Comparison of ENCODE assay signal across 19 cellular contexts in the genomic region with DNA sequence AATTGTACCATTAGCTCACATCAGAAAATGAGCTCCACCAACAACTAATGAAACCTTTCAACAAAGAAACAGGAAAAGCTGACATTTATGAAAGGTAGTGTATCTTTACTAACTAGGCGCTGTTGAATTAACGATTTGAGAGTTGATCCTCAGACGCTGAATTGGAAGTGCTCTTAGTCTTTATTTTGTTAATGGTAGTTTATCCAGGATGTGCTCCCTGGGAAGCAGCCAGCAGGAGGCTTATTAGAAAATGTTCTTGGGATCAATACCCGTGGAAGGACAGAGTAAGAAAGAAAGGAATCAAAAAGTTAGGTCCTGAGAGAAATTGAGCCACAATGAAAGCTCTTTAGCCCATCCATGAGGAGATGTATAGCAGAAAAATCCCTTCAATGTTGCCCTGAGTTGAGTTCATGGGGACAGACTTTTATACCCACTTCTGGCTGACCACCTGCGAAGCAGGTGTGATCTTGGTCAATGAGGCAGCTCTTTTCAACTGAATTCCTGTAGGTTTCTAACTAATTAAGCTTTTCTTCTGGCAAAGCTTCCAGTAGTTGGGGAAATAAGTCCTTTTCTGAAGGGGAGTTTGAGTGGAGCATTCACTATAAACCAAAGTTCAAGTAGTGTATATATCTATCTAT.
A peak's percentile ranks its signal among the peaks of the same experiment; 100 is the strongest.
DNase-seq lines count a peak whose midpoint lies in the region; ATAC-seq and TF ChIP-seq lines count a peak whose summit lies in the region.
"Had no signal": no experiment of that assay in that cellular context is flagged by ENCODE, and none has a peak within 500 bp of the region (broad histone marks: within the 10 kb centered on the region; RNA-seq: fewer than 3 reads in every experiment).

No MANE protein-coding gene starts in this region.

- H3K27ac Mint-ChIP-seq in GM23338 = no peak overlapping the region
- H3K27ac Mint-ChIP-seq: CD4-positive, CD25-positive, alpha-beta regulatory T cell had no signal

- no peaks in the 10 kb centered on the region for H4K20me1 ChIP-seq in GM23338 (replicated peaks; ENCODE audit: insufficient read depth)

- H3K27ac ChIP-seq in GM23338 (ENCODE audit: low read depth) = no peak overlapping the region
- H3K27ac ChIP-seq: GM23248, PC-9, RWPE1, SJCRH30 had no signal

- H3K79me2 ChIP-seq in GM23338 (replicated peaks; ENCODE audit: insufficient read depth) = no peaks in the 10 kb centered on the region

- H3K36me3 ChIP-seq in GM23338 (ENCODE audit: insufficient read depth) = no peaks in the 10 kb centered on the region
- H3K36me3 ChIP-seq: BE2C, SJCRH30 had no signal

- peak overlapping the region; percentile 44 for H3K4me2 ChIP-seq in GM23338
- H3K4me2 ChIP-seq: PC-9 had no signal

- H3K27me3 ChIP-seq in GM23338 (ENCODE audit: insufficient read depth) = no peaks in the 10 kb centered on the region
- H3K27me3 ChIP-seq: BE2C, SJCRH30 had no signal

- ATAC-seq in GM23338 = peak; percentile 91
- no peak for ATAC-seq in esophagus mucosa
- no peak for ATAC-seq in GM18511 (IDR thresholded peaks at IDR 0.05; ENCODE audit: unreplicated experiment)
- no peak for ATAC-seq in GM21515 (IDR thresholded peaks at IDR 0.05; ENCODE audit: unreplicated experiment)

- peak overlapping the region; percentile 18; the same call in 2 of the 3 replicates for H3K4me3 Mint-ChIP-seq in GM23338
- H3K4me3 Mint-ChIP-seq: CD4-positive, CD25-positive, alpha-beta regulatory T cell had no signal

- DNase-seq in NCI-H1105 treated with DMSO at 0.1 percent for 48 hours (lab: John Stamatoyannopoulos, UW) (peak; percentile 20), NCI-H1105 (lab: John Stamatoyannopoulos, UW) (no peak), GM23338 (ENCODE audit: low spot score) (peak; percentile 37), NCI-H748 treated with DMSO at 0.1 percent for 48 hours (lab: John Stamatoyannopoulos, UW) (peak; percentile 39), iPS-NIHi7 (ENCODE audit: extremely low spot score) (peak; percentile 13)
- DNase-seq: BE2C; CD4-positive, CD25-positive, alpha-beta regulatory T cell; COR-L47; GM23248; KG1; MV-4-11; NCI-H1417 treated with DMSO at 0.1 percent for 48 hours; NCI-H2029; PC-9; SJCRH30 had no signal

- H2AFZ ChIP-seq in GM23338 = no peak overlapping the region
- H2AFZ ChIP-seq: GM23248, PC-9 had no signal

- TF ChIP-seq CTCF in GM23338 (conservative IDR thresholded peaks at IDR 0.05; ENCODE audit: low read depth in 2 of 2) = no peak

- peaks cover 2% of the 10 kb centered on the region for H3K27me3 Mint-ChIP-seq in GM23338 (ENCODE audit: insufficient read depth, low read depth, poor library complexity)
- H3K27me3 Mint-ChIP-seq: CD4-positive, CD25-positive, alpha-beta regulatory T cell had no signal

- H3K9me2 ChIP-seq in GM23338 (ENCODE audit: insufficient read depth) = no peaks in the 10 kb centered on the region

- H3K4me1 ChIP-seq in GM23338 (ENCODE audit: insufficient read depth) = peaks cover 16% of the 10 kb centered on the region
- H3K4me1 ChIP-seq: SJCRH30 had no signal

- H3K4me3 ChIP-seq in GM23338 = peak overlapping the region; percentile 15; the same call in 1 of the 2 replicates
- H3K4me3 ChIP-seq: GM23248, PC-9, SJCRH30 had no signal

- no peaks in the 10 kb centered on the region for H3K9me3 Mint-ChIP-seq in GM23338

- H3F3A ChIP-seq in GM23338 (replicated peaks; ENCODE audit: low read depth) = no peaks in the 10 kb centered on the region

- no peaks in the 10 kb centered on the region for H3K36me3 Mint-ChIP-seq in GM23338 (ENCODE audit: low read depth)
- H3K36me3 Mint-ChIP-seq: CD4-positive, CD25-positive, alpha-beta regulatory T cell had no signal

- H3K4me1 Mint-ChIP-seq in GM23338 = peaks cover 22% of the 10 kb centered on the region
- H3K4me1 Mint-ChIP-seq: CD4-positive, CD25-positive, alpha-beta regulatory T cell had no signal

TF ChIP-seq in GM23338, 12 proteins besides CTCF, POLR2A, EP300 and RAD21:
- TF ChIP-seq POLR2AphosphoS5 (IDR thresholded peaks at IDR 0.05; ENCODE audit: low read depth) = no peak
- no peak for TF ChIP-seq STAT1 (IDR thresholded peaks at IDR 0.05; ENCODE audit: unreplicated experiment)
- TF ChIP-seq, protein P1, sequence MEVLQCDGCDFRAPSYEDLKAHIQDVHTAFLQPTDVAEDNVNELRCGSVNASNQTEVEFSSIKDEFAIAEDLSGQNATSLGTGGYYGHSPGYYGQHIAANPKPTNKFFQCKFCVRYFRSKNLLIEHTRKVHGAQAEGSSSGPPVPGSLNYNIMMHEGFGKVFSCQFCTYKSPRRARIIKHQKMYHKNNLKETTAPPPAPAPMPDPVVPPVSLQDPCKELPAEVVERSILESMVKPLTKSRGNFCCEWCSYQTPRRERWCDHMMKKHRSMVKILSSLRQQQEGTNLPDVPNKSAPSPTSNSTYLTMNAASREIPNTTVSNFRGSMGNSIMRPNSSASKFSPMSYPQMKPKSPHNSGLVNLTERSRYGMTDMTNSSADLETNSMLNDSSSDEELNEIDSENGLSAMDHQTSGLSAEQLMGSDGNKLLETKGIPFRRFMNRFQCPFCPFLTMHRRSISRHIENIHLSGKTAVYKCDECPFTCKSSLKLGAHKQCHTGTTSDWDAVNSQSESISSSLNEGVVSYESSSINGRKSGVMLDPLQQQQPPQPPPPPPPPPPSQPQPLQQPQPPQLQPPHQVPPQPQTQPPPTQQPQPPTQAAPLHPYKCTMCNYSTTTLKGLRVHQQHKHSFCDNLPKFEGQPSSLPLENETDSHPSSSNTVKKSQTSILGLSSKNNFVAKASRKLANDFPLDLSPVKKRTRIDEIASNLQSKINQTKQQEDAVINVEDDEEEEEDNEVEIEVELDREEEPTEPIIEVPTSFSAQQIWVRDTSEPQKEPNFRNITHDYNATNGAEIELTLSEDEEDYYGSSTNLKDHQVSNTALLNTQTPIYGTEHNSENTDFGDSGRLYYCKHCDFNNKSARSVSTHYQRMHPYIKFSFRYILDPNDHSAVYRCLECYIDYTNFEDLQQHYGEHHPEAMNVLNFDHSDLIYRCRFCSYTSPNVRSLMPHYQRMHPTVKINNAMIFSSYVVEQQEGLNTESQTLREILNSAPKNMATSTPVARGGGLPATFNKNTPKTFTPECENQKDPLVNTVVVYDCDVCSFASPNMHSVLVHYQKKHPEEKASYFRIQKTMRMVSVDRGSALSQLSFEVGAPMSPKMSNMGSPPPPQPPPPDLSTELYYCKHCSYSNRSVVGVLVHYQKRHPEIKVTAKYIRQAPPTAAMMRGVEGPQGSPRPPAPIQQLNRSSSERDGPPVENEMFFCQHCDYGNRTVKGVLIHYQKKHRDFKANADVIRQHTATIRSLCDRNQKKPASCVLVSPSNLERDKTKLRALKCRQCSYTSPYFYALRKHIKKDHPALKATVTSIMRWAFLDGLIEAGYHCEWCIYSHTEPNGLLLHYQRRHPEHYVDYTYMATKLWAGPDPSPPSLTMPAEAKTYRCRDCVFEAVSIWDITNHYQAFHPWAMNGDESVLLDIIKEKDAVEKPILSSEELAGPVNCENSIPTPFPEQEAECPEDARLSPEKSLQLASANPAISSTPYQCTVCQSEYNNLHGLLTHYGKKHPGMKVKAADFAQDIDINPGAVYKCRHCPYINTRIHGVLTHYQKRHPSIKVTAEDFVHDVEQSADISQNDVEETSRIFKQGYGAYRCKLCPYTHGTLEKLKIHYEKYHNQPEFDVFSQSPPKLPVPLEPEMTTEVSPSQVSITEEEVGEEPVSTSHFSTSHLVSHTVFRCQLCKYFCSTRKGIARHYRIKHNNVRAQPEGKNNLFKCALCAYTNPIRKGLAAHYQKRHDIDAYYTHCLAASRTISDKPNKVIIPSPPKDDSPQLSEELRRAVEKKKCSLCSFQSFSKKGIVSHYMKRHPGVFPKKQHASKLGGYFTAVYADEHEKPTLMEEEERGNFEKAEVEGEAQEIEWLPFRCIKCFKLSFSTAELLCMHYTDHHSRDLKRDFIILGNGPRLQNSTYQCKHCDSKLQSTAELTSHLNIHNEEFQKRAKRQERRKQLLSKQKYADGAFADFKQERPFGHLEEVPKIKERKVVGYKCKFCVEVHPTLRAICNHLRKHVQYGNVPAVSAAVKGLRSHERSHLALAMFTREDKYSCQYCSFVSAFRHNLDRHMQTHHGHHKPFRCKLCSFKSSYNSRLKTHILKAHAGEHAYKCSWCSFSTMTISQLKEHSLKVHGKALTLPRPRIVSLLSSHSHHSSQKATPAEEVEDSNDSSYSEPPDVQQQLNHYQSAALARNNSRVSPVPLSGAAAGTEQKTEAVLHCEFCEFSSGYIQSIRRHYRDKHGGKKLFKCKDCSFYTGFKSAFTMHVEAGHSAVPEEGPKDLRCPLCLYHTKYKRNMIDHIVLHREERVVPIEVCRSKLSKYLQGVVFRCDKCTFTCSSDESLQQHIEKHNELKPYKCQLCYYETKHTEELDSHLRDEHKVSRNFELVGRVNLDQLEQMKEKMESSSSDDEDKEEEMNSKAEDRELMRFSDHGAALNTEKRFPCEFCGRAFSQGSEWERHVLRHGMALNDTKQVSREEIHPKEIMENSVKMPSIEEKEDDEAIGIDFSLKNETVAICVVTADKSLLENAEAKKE (CRISPR knock-in tag; IDR thresholded peaks at IDR 0.05) = peak; percentile 47; the same call in 1 of the 2 replicates
- no peak; the same call in 1 of the 2 replicates for TF ChIP-seq NANOG (IDR thresholded peaks at IDR 0.05; ENCODE audit: borderline replicate concordance)
